In the genomic region with DNA sequence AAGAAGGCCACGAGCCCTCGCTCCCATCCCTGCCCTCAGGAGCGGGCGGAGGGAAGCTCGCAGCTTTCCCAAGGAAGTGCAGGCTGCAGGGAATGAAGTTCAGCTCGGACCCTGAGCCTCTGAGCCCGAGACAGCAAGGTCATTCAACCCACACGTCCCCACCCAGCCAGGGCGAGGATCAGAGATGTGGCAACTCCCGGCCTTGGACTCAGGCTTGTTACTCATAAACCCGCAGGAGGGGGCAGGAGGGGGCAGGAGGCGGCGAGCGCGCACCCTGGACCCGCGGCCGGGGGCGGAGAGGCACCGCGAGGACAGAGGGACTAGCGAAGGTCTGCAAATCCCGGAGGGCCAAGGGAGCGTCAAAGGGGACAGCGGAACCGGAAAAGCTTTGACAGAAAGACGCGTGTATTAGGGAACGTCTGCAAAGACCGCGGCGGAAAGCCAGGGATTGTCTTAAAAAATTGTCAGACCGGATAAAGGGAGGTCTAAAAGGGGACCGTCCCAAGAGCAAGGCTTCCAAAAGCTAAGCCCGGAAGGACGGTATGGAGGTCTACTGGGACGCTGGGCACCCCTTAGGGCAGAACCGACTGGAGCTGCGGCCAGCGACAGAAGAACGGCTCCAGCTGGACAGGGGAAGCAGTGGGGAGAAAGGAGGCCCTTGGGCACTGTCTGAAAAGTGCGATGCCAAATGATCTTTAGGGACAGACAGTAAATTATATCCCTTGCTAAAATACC, we compare ENCODE assay signal across 1 cellular context.
TF ChIP-seq lines count a peak whose summit lies in the region.

No MANE protein-coding gene starts in this region.

TF ChIP-seq in HepG2, 621 proteins besides CTCF, POLR2A, EP300 and RAD21 (continued from another document):
- TF ChIP-seq ZBTB1 (CRISPR knock-in tag; IDR thresholded peaks at IDR 0.05; ENCODE audit: borderline replicate concordance) = peak; percentile 82; the same call in 1 of the 2 replicates
- peak; percentile 94 for TF ChIP-seq MTF1 (CRISPR knock-in tag; IDR thresholded peaks at IDR 0.05)
- TF ChIP-seq BRD4 (CRISPR knock-in tag; IDR thresholded peaks at IDR 0.05) = no peak
- peak; percentile 98 for TF ChIP-seq RBM39 (IDR thresholded peaks at IDR 0.05; ENCODE audit: low read depth, low read length, poor library complexity, severe bottlenecking)
- peak; percentile 97 for TF ChIP-seq THAP7 (CRISPR knock-in tag; IDR thresholded peaks at IDR 0.05)
- peak; percentile 99 for TF ChIP-seq ZMYM3 (CRISPR knock-in tag; IDR thresholded peaks at IDR 0.05)
- peak; percentile 94 for TF ChIP-seq RELA (CRISPR knock-in tag; IDR thresholded peaks at IDR 0.05)
- TF ChIP-seq ZNF484 (CRISPR knock-in tag; IDR thresholded peaks at IDR 0.05; ENCODE audit: borderline replicate concordance, low read depth) = no peak
- TF ChIP-seq ZNF24 (IDR thresholded peaks at IDR 0.05) = no peak; the same call in 1 of the 2 replicates
- TF ChIP-seq NFIC (IDR thresholded peaks at IDR 0.05; ENCODE audit: low read length) = no peak
- no peak for TF ChIP-seq JUNB (CRISPR knock-in tag; IDR thresholded peaks at IDR 0.05; ENCODE audit: borderline replicate concordance)
- peak; percentile 99 for TF ChIP-seq IRF9 (CRISPR knock-in tag; IDR thresholded peaks at IDR 0.05; ENCODE audit: borderline replicate concordance)
- TF ChIP-seq ZFYVE20 (CRISPR knock-in tag; IDR thresholded peaks at IDR 0.05; ENCODE audit: borderline replicate concordance, low read depth) = no peak
- TF ChIP-seq, protein P1, sequence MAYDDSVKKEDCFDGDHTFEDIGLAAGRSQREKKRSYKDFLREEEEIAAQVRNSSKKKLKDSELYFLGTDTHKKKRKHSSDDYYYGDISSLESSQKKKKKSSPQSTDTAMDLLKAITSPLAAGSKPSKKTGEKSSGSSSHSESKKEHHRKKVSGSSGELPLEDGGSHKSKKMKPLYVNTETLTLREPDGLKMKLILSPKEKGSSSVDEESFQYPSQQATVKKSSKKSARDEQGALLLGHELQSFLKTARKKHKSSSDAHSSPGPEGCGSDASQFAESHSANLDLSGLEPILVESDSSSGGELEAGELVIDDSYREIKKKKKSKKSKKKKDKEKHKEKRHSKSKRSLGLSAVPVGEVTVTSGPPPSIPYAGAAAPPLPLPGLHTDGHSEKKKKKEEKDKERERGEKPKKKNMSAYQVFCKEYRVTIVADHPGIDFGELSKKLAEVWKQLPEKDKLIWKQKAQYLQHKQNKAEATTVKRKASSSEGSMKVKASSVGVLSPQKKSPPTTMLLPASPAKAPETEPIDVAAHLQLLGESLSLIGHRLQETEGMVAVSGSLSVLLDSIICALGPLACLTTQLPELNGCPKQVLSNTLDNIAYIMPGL (CRISPR knock-in tag; IDR thresholded peaks at IDR 0.05; ENCODE audit: borderline replicate concordance in 1 of 2, low read depth in 1 of 2) = peak; percentile 97
- TF ChIP-seq ZNF446 (CRISPR knock-in tag; IDR thresholded peaks at IDR 0.05) = no peak
- TF ChIP-seq MAZ (IDR thresholded peaks at IDR 0.05; ENCODE audit: borderline replicate concordance, low read depth, low read length) = peak; percentile 100
- TF ChIP-seq MAZ (CRISPR knock-in tag; IDR thresholded peaks at IDR 0.05; ENCODE audit: low read depth) = peak; percentile 100
